In genomic region chr2:240631561-240632290, GRCh38 we compare ENCODE assay signal across 1 cellular context.
TF ChIP-seq lines count a peak whose summit lies in the region.

No MANE protein-coding gene starts in this region.

TF ChIP-seq in HepG2, 621 proteins besides CTCF, POLR2A, EP300 and RAD21:
- no peak for TF ChIP-seq JUND (CRISPR knock-in tag; IDR thresholded peaks at IDR 0.05)
- peak; percentile 48; the same call in 1 of the 2 replicates for TF ChIP-seq HNRNPL (IDR thresholded peaks at IDR 0.05; ENCODE audit: low read depth, low read length)
- TF ChIP-seq POLR2G (IDR thresholded peaks at IDR 0.05; ENCODE audit: low read depth, low read length): peak; percentile 30; the same call in 1 of the 2 replicates
- TF ChIP-seq CENPT (CRISPR knock-in tag; IDR thresholded peaks at IDR 0.05; ENCODE audit: low read depth): no peak
- TF ChIP-seq KAT2B (IDR thresholded peaks at IDR 0.05; ENCODE audit: borderline replicate concordance, low read depth, low read length): no peak
- TF ChIP-seq AGO2 (optimal IDR thresholded peaks at IDR 0.05; ENCODE audit: low read depth, low read length): peak; percentile 66
- TF ChIP-seq ZFP36L1 (CRISPR knock-in tag; IDR thresholded peaks at IDR 0.05): no peak
- no peak for TF ChIP-seq JARID2 (CRISPR knock-in tag; IDR thresholded peaks at IDR 0.05; ENCODE audit: insufficient replicate concordance)
- TF ChIP-seq ZBTB7B (CRISPR knock-in tag; IDR thresholded peaks at IDR 0.05): no peak
- TF ChIP-seq ZNF687 (CRISPR knock-in tag; IDR thresholded peaks at IDR 0.05): peak; percentile 22; the same call in 1 of the 2 replicates
- no peak for TF ChIP-seq PAWR (CRISPR knock-in tag; IDR thresholded peaks at IDR 0.05; ENCODE audit: borderline replicate concordance)
- no peak for TF ChIP-seq ZBTB38 (CRISPR knock-in tag; IDR thresholded peaks at IDR 0.05)
- TF ChIP-seq ZNF224 (CRISPR knock-in tag; IDR thresholded peaks at IDR 0.05): no peak
- no peak for TF ChIP-seq ZNF598 (CRISPR knock-in tag; IDR thresholded peaks at IDR 0.05; ENCODE audit: borderline replicate concordance)
- no peak for TF ChIP-seq RAD51 (IDR thresholded peaks at IDR 0.05; ENCODE audit: borderline replicate concordance)
- TF ChIP-seq ZFY (CRISPR knock-in tag; IDR thresholded peaks at IDR 0.05): no peak
- no peak for TF ChIP-seq ZNF30 (CRISPR knock-in tag; IDR thresholded peaks at IDR 0.05)
- TF ChIP-seq FOXC1 (CRISPR knock-in tag; IDR thresholded peaks at IDR 0.05; ENCODE audit: borderline replicate concordance): 0 out of 2 replicates have a peak, but pooled peaks have one; percentile 35
- TF ChIP-seq THRA (CRISPR knock-in tag; IDR thresholded peaks at IDR 0.05; ENCODE audit: borderline replicate concordance): no peak
- no peak for TF ChIP-seq IRF2 (CRISPR knock-in tag; IDR thresholded peaks at IDR 0.05)
- no peak for TF ChIP-seq FOXO4 (CRISPR knock-in tag; conservative IDR thresholded peaks at IDR 0.05)
TF ChIP-seq in HepG2: peak in this region for 5.
